In genomic region chr12:104929368-104929767, GRCh38 we compare ENCODE assay signal across 1 cellular context.
TF ChIP-seq lines count a peak whose summit lies in the region.

No MANE protein-coding gene starts in this region.

TF ChIP-seq in GM12878, 131 proteins besides CTCF, POLR2A, EP300 and RAD21:
- TF ChIP-seq BCLAF1 (IDR thresholded peaks at IDR 0.05) = no peak
- no peak for TF ChIP-seq KLF5 (IDR thresholded peaks at IDR 0.05; ENCODE audit: partially characterized antibody)
- no peak for TF ChIP-seq CEBPZ (IDR thresholded peaks at IDR 0.05; ENCODE audit: low read depth, low read length)
- TF ChIP-seq ZNF384 (IDR thresholded peaks at IDR 0.05; ENCODE audit: borderline replicate concordance, low read depth, low read length) = no peak
- TF ChIP-seq TCF12 (IDR thresholded peaks at IDR 0.05; ENCODE audit: low read depth, low read length) = no peak
- TF ChIP-seq JUNB (IDR thresholded peaks at IDR 0.05) = no peak
- no peak for TF ChIP-seq MYB (IDR thresholded peaks at IDR 0.05; ENCODE audit: borderline replicate concordance, low read depth, low read length)
- no peak for TF ChIP-seq HDAC2 (IDR thresholded peaks at IDR 0.05)
- no peak for TF ChIP-seq HSF1 (IDR thresholded peaks at IDR 0.05; ENCODE audit: low read depth, low read length)
- TF ChIP-seq MEF2B (IDR thresholded peaks at IDR 0.05; ENCODE audit: partially characterized antibody, poor library complexity, severe bottlenecking) = no peak
